Comparison of ENCODE assay signal across 28 cellular contexts in the genomic region with DNA sequence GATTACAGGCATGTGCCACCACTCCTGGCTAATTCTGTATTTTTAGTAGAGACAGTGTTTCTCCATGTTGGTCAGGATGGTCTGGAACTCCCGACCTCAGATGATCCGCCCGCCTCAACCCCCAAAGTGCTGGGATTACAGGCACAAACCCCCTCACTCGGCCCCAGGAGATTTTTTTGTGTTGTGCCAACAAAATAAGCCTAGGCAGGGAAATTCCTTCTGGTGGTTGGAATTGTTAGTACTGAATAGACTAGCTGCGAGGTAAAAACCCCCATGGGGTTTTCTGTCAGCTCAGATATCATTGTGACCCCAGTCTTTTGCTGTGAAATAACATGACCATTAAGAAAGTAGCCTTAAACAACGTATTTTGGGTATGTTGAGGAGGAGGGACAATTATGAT.
"Had no signal": no experiment of that assay in that cellular context is flagged by ENCODE, and none has a peak within 500 bp of the region (broad histone marks: within the 10 kb centered on the region; RNA-seq: fewer than 3 reads in every experiment).

No MANE protein-coding gene starts in this region.

- H3K27me3 ChIP-seq: right atrium auricular region, testis, transverse colon had no signal

- ATAC-seq: effector memory CD8-positive, alpha-beta T cell; left colon; psoas muscle had no signal

- H3K4me3 ChIP-seq: psoas muscle, right atrium auricular region, smooth muscle cell, testis, transverse colon had no signal

- H3K27ac ChIP-seq: parathyroid adenoma, psoas muscle, right atrium auricular region, testis, transverse colon, VCaP had no signal

- DNase-seq: activated CD4-positive, alpha-beta T cell treated with anti-CD3 and anti-CD28 coated beads for 4 hours; activated CD4-positive, alpha-beta T cell treated with anti-CD3 and anti-CD28 coated beads, Interleukin-2, amount 50 U/mL, for 4 hours; activated effector memory CD4-positive, alpha-beta T cell treated with Interleukin-2 at 50 U/mL for 16 hours; activated naive CD4-positive, alpha-beta T cell treated with Interleukin-2 at 50 U/mL for 16 hours; activated T-cell treated with anti-CD3 and anti-CD28 coated beads for 4 hours; anterior cingulate cortex; dermis blood vessel endothelial cell; effector memory CD8-positive, alpha-beta T cell; foreskin fibroblast; head of caudate nucleus; hippocampal formation; immature natural killer cell; kidney; left colon; mammary epithelial cell; naive B cell; occipital lobe; psoas muscle; stimulated activated CD4-positive, alpha-beta T cell treated with anti-CD3 and anti-CD28 coated beads, Interleukin-1b, Interleukin-23, amount 100 ng/mL, for 48 hours; stimulated activated CD4-positive, alpha-beta T cell treated with anti-CD3 and anti-CD28 coated beads, Interleukin-4, amount 100 ng/mL, for 4 hours; stimulated activated CD8-positive, alpha-beta memory T cell treated with anti-CD3 and anti-CD28 coated beads, Interleukin-4, amount 100 ng/mL, for 48 hours; stimulated activated naive CD4-positive, alpha-beta T cell treated with Interleukin-2 at 50 U/mL for 16 hours; testis; transverse colon had no signal

- H3K36me3 ChIP-seq: right atrium auricular region, transverse colon had no signal

- H3K4me1 ChIP-seq: parathyroid adenoma, psoas muscle, right atrium auricular region, testis, transverse colon had no signal

- H3K9me3 ChIP-seq: psoas muscle, right atrium auricular region, testis, transverse colon had no signal
